11 cellular contexts compared by ENCODE assay signal in the genomic region with DNA sequence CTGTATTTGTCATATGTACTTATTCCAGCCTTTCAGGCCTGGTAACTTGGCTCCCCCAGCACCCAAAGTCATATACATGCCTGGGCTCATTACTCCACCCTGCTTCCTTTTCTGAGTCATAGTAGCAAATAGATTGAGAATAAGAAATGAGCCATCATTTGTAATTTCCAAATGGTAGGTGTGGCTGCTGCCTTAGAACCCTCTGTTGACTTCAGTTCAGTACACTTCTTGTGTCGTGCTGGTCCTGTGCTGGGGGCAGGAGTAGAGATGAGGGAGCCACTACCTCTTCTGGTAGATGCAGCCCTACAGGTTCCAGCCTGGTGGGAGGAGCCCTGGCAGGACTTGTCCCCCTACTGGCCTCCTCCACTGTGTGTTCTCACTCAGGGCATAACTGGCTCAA. TPM values are rescaled to one million over a fixed set of nuclear protein-coding genes. Genes with fewer than 3 reads are reported as not detected.
DNase-seq lines count a peak whose midpoint lies in the region; ATAC-seq, FAIRE-seq and TF ChIP-seq lines count a peak whose summit lies in the region.
"Had no signal": no experiment of that assay in that cellular context is flagged by ENCODE, and none has a peak within 500 bp of the region (broad histone marks: within the 10 kb centered on the region; RNA-seq: fewer than 3 reads in every experiment).

No MANE protein-coding gene starts in this region.

- H3K27me3 Mint-ChIP-seq in activated T-helper 2 cell treated with anti-CD3 and anti-CD28 coated beads, Interferon-gamma antibody, Interleukin-2, Interleukin-4, amounts not matched to agents 10 μg/mL and 5 μg/mL and 100 μg/mL, durations not matched to agents 14 hours and 24 hours and 36 hours (ENCODE audit: low read depth): no peaks in the 10 kb centered on the region

- no peak overlapping the region for H2AFZ ChIP-seq in mesenchymal stem cell (ENCODE audit: low read depth, low read length)

- DNase-seq in GM12891 (ENCODE audit: insufficient read length, low spot score) (no peak), mesenchymal stem cell (peak; percentile 25), nucleus accumbens (lab: John Stamatoyannopoulos, UW) (no peak)
- no peak for DNase-seq in activated T-helper 2 cell treated with anti-CD3 and anti-CD28 coated beads, Interferon-gamma antibody, Interleukin-2, Interleukin-4, amounts not matched to agents 10 μg/mL and 5 μg/mL and 100 μg/mL, durations not matched to agents 14 hours and 24 hours and 36 hours (ENCODE audit: low spot score)
- DNase-seq in NK-92 treated with Interleukin-12 subunit alpha and Interleukin-12 subunit beta, amount 100 ng/mL, for 24 hours (lab: John Stamatoyannopoulos, UW): no peak
- DNase-seq: activated gamma-delta T cell treated with Interleukin-2 at 50 U/mL for 16 hours, NCI-H446 had no signal

- no peak overlapping the region for H4K91ac ChIP-seq in mesenchymal stem cell (ENCODE audit: low read length)

- H3K9me3 Mint-ChIP-seq in activated T-helper 2 cell treated with anti-CD3 and anti-CD28 coated beads, Interferon-gamma antibody, Interleukin-2, Interleukin-4, amounts not matched to agents 10 μg/mL and 5 μg/mL and 100 μg/mL, durations not matched to agents 14 hours and 24 hours and 36 hours: no peaks in the 10 kb centered on the region

- H3K18ac ChIP-seq in mesenchymal stem cell (ENCODE audit: low read depth in 1 of 2, low read length in 2 of 2): no peak overlapping the region

- intact Hi-C loops in activated T-helper 2 cell treated with anti-CD3 and anti-CD28 coated beads, Interferon-gamma antibody, Interleukin-2, Interleukin-4, amounts not matched to agents 10 μg/mL and 5 μg/mL and 100 μg/mL, durations not matched to agents 14 hours and 24 hours and 36 hours (cut with micrococcal nuclease): loop anchor here (1.0 kb wide), 1 partner anchor 11 kb away; a partner anchor contains a TSS

- H2BK5ac ChIP-seq in mesenchymal stem cell (ENCODE audit: low read depth, low read length, poor library complexity, severe bottlenecking): no peak overlapping the region

- 79% methylated on average over 1 of the region's 1 CpG for WGBS in mesenchymal stem cell

- H3K27ac ChIP-seq in mesenchymal stem cell (ENCODE audit: low read length, poor library complexity, severe bottlenecking): no peak overlapping the region

- H3K36me3 Mint-ChIP-seq in activated T-helper 2 cell treated with anti-CD3 and anti-CD28 coated beads, Interferon-gamma antibody, Interleukin-2, Interleukin-4, amounts not matched to agents 10 μg/mL and 5 μg/mL and 100 μg/mL, durations not matched to agents 14 hours and 24 hours and 36 hours (ENCODE audit: low read depth): peaks cover 43% of the 10 kb centered on the region

- peak overlapping the region; percentile 73 for H3K9ac ChIP-seq in mesenchymal stem cell (ENCODE audit: low read length)

- no peak overlapping the region for H3K4me2 ChIP-seq in mesenchymal stem cell (ENCODE audit: low read length, poor library complexity, severe bottlenecking)

- H2BK15ac ChIP-seq in mesenchymal stem cell (ENCODE audit: low read depth, poor library complexity, severe bottlenecking): no peak overlapping the region

- peaks cover 10 to 53% of the 10 kb centered on the region in 2 experiments for H3K36me3 ChIP-seq in mesenchymal stem cell (ENCODE audit: control insufficient read depth in 1 of 2, insufficient read depth in 2 of 2, low read depth in 1 of 2, low read length in 2 of 2)

- H3K14ac ChIP-seq in mesenchymal stem cell (ENCODE audit: low read length in 2 of 2): no peak overlapping the region

- no peak overlapping the region for H2BK12ac ChIP-seq in mesenchymal stem cell (ENCODE audit: low read length in 2 of 2)

- H3K23ac ChIP-seq in mesenchymal stem cell (ENCODE audit: low read length in 2 of 2): no peak overlapping the region

- peak overlapping the region; percentile 75 for H3K27ac Mint-ChIP-seq in activated T-helper 2 cell treated with anti-CD3 and anti-CD28 coated beads, Interferon-gamma antibody, Interleukin-2, Interleukin-4, amounts not matched to agents 10 μg/mL and 5 μg/mL and 100 μg/mL, durations not matched to agents 14 hours and 24 hours and 36 hours

- H3K4me3 ChIP-seq in mesenchymal stem cell (ENCODE audit: insufficient read depth in 1 of 2, low read depth in 1 of 2, low read length in 2 of 2): peak overlapping the region in 1 of 2 experiments; percentile 8

- no peak overlapping the region for H2BK120ac ChIP-seq in mesenchymal stem cell (ENCODE audit: low read depth, low read length)

- ATAC-seq in HG02642 (IDR thresholded peaks at IDR 0.05; ENCODE audit: poor library complexity, unreplicated experiment): peak; percentile 64
- ATAC-seq in GM21737 (IDR thresholded peaks at IDR 0.05; ENCODE audit: unreplicated experiment): no peak
- ATAC-seq in GM19328 (IDR thresholded peaks at IDR 0.05; ENCODE audit: unreplicated experiment): no peak

- no peak overlapping the region for H4K8ac ChIP-seq in mesenchymal stem cell (ENCODE audit: low read length)

- no peak for TF ChIP-seq POLR2A in GM12891 (IDR thresholded peaks at IDR 0.05; ENCODE audit: low read depth, low read length)

- H3K4me1 Mint-ChIP-seq in activated T-helper 2 cell treated with anti-CD3 and anti-CD28 coated beads, Interferon-gamma antibody, Interleukin-2, Interleukin-4, amounts not matched to agents 10 μg/mL and 5 μg/mL and 100 μg/mL, durations not matched to agents 14 hours and 24 hours and 36 hours (ENCODE audit: low read depth): peaks cover 12% of the 10 kb centered on the region

- H3K79me1 ChIP-seq in mesenchymal stem cell (replicated peaks; ENCODE audit: low read length, poor library complexity, severe bottlenecking): peaks cover 7% of the 10 kb centered on the region

- no peaks in the 10 kb centered on the region for H3K9me3 ChIP-seq in mesenchymal stem cell (ENCODE audit: control insufficient read depth, low read length)

- no peak overlapping the region for H2AK5ac ChIP-seq in mesenchymal stem cell (ENCODE audit: low read length, severe bottlenecking)

- H3K4me1 ChIP-seq in mesenchymal stem cell (ENCODE audit: control insufficient read depth, insufficient read depth, low read depth, low read length): no peaks in the 10 kb centered on the region

- peak; percentile 31 for FAIRE-seq in GM12891 (lab: Jason Lieb, UNC)

- no peak overlapping the region for H3K4ac ChIP-seq in mesenchymal stem cell (ENCODE audit: low read depth in 1 of 2, low read length in 2 of 2)

- H3K27me3 ChIP-seq in mesenchymal stem cell (ENCODE audit: control insufficient read depth in 1 of 2, insufficient read depth in 1 of 2, low read length in 2 of 2): no peaks in the 10 kb centered on the region

- no peak overlapping the region for H3K4me3 Mint-ChIP-seq in activated T-helper 2 cell treated with anti-CD3 and anti-CD28 coated beads, Interferon-gamma antibody, Interleukin-2, Interleukin-4, amounts not matched to agents 10 μg/mL and 5 μg/mL and 100 μg/mL, durations not matched to agents 14 hours and 24 hours and 36 hours (ENCODE audit: low read depth)

TF ChIP-seq in GM12891, 5 proteins besides CTCF, POLR2A, EP300 and RAD21:
- no peak for TF ChIP-seq SPI1 (IDR thresholded peaks at IDR 0.05; ENCODE audit: low read depth, low read length)
- no peak for TF ChIP-seq POLR2AphosphoS5 (IDR thresholded peaks at IDR 0.05; ENCODE audit: low read depth, low read length)
- no peak for TF ChIP-seq PAX5 (IDR thresholded peaks at IDR 0.05; ENCODE audit: insufficient read depth, low read length, severe bottlenecking)
- TF ChIP-seq POU2F2 (IDR thresholded peaks at IDR 0.05; ENCODE audit: low read depth, low read length): no peak
- no peak for TF ChIP-seq TAF1 (IDR thresholded peaks at IDR 0.05; ENCODE audit: low read depth, low read length)

RNA-seq across cellular contexts. Expression of a gene that starts 11.1 kb away (rescaled TPM):
- polyA plus RNA-seq in GM12891 (2012; ENCODE audit: low read depth, missing spikeins): 67.3 TPM
- 20.4 and 20.9 TPM in 2 replicates for total RNA-seq in activated T-helper 2 cell treated with anti-CD3 and anti-CD28 coated beads, Interferon-gamma antibody, Interleukin-2, Interleukin-4, amounts not matched to agents 10 μg/mL and 5 μg/mL and 100 μg/mL, durations not matched to agents 14 hours and 24 hours and 36 hours
- 38.8 TPM for polyA plus RNA-seq in mesenchymal stem cell (2013, experiment 1 of 2)
- 39.5 TPM for polyA plus RNA-seq in mesenchymal stem cell (2013, experiment 2 of 2)

RNA-seq across cellular contexts. Expression of a gene that starts 39.5 kb away (rescaled TPM):
- polyA plus RNA-seq in GM12891 (2012; ENCODE audit: low read depth, missing spikeins): not detected
- not detected in 2 replicates for total RNA-seq in activated T-helper 2 cell treated with anti-CD3 and anti-CD28 coated beads, Interferon-gamma antibody, Interleukin-2, Interleukin-4, amounts not matched to agents 10 μg/mL and 5 μg/mL and 100 μg/mL, durations not matched to agents 14 hours and 24 hours and 36 hours
- not detected for polyA plus RNA-seq in mesenchymal stem cell (2013, experiment 1 of 2)
- polyA plus RNA-seq in mesenchymal stem cell (2013, experiment 2 of 2): not detected
- total RNA-seq: subcutaneous adipose tissue had no signal

RNA-seq across cellular contexts. Expression of a gene that starts 40.2 kb away (rescaled TPM):
- polyA plus RNA-seq in GM12891 (2012; ENCODE audit: low read depth, missing spikeins): 37.1 TPM
- total RNA-seq in activated T-helper 2 cell treated with anti-CD3 and anti-CD28 coated beads, Interferon-gamma antibody, Interleukin-2, Interleukin-4, amounts not matched to agents 10 μg/mL and 5 μg/mL and 100 μg/mL, durations not matched to agents 14 hours and 24 hours and 36 hours: 29.8 and 31.4 TPM in 2 replicates
- 11.2 TPM for polyA plus RNA-seq in mesenchymal stem cell (2013, experiment 1 of 2)
- polyA plus RNA-seq in mesenchymal stem cell (2013, experiment 2 of 2): 10.8 TPM
